ENCODE assay signal across 8 cellular contexts in the genomic region with DNA sequence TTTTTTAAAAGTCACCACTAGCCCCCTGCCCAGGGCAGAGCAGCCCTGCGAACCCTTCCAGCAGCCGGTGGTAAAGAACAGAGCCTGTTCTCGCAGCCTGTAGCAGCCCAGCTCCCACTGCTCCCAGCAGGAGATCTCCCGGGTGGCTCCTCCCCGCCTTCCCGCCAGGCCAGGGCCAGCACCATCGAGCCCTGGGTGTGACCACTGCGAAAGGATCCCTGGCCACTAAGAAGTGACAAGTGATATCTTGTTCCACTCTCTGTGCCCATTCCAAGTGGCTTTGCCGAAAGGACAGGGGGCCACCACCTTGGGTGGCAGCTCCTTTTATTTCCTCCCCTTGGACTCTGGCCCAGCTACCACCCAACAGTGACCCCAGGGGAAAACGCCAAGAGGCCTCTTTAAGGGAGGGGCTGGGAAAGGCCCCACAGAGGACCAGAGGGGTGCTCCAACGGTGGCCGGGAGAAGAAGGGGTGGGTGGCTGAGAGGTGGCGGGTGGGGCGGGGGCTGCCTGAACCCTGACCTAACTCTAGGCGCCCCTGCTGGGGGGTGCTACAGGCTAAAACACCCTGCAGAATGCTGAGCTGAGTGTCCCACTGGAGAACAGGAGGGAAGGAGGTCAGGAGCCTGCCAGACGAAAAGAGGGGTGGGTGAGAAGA. TPM values are rescaled to one million over a fixed set of nuclear protein-coding genes. Genes with fewer than 3 reads are reported as not detected.
A peak's percentile ranks its signal among the peaks of the same experiment; 100 is the strongest.
DNase-seq lines count a peak whose midpoint lies in the region; ATAC-seq, FAIRE-seq and TF ChIP-seq lines count a peak whose summit lies in the region.

No MANE protein-coding gene starts in this region.

- ATAC-seq in Right ventricle myocardium inferior (peak; percentile 29), lung (ENCODE audit: insufficient read depth, low FRiP score) (no peak), HG02981 (IDR thresholded peaks at IDR 0.05; ENCODE audit: unreplicated experiment) (no peak), esophagus mucosa (no peak)

- intact Hi-C loops in Right ventricle myocardium inferior (cut with DNase I) (loop anchor here (5.0 kb wide), 1 partner anchor 41 kb away; no protein-coding TSS in a partner anchor), cardiac septum (cut with DNase I) (loop anchor here (5.0 kb wide), 1 partner anchor 41 kb away; no protein-coding TSS in a partner anchor)

- peaks cover 0 to 6% of the 10 kb centered on the region in 2 donors for H3K36me3 ChIP-seq in lung (ENCODE audit: control insufficient read depth in 2 of 2, insufficient read depth in 2 of 2, low read length in 2 of 2)

- H3K4me1 ChIP-seq in lung (ENCODE audit: control insufficient read depth in 2 of 2, insufficient read depth in 2 of 2, low read length in 2 of 2): peaks cover 0 to 17% of the 10 kb centered on the region in 2 donors

- H3K4me3 ChIP-seq in cardiac fibroblast (replicated peaks in 1 of 2; ENCODE audit: low read depth in 2 of 2, low read length in 2 of 2) (peak overlapping the region; percentile 64 to 69), lung (peak overlapping the region; percentile 73)

- WGBS in lung, 2 donors: 43 to 59% methylated on average over 16 of the region's 16 CpGs

- DNase-seq in Right ventricle myocardium inferior (ENCODE audit: missing footprints): peak; percentile 77
- DNase-seq in cardiac septum (ENCODE audit: low spot score): no peak
- DNase-seq in cardiac fibroblast (ENCODE audit: low read depth in 2 of 2): peak; percentile 33 to 38
- no peak for DNase-seq in lung (ENCODE audit: low spot score)
- peak; percentile 23 for DNase-seq in urothelium cell line (ENCODE audit: low spot score)
- DNase-seq in Kasumi-1 (lab: John Stamatoyannopoulos, UW): no peak

- peak overlapping the region; percentile 85 to 90 for H3K27ac ChIP-seq in lung (ENCODE audit: low read depth in 1 of 2, low read length in 1 of 2)

- FAIRE-seq in urothelium cell line (lab: Jason Lieb, UNC): no peak

- TF ChIP-seq CTCF in cardiac fibroblast (IDR thresholded peaks at IDR 0.05; ENCODE audit: low read depth, low read length) (no peak), lung (IDR thresholded peaks at IDR 0.05; ENCODE audit: control extremely low read depth, extremely low read depth) (no peak)

- no peaks in the 10 kb centered on the region for H3K27me3 ChIP-seq in lung (ENCODE audit: control insufficient read depth, insufficient read depth)

- no peaks in the 10 kb centered on the region for H3K9me3 ChIP-seq in lung (ENCODE audit: control insufficient read depth in 2 of 2, insufficient read depth in 1 of 2, low read length in 1 of 2)

RNA-seq across cellular contexts. Expression of a gene that starts 1.6 kb away (rescaled TPM):
- total RNA-seq in Right ventricle myocardium inferior: 37.0 TPM
- 57.8 TPM for total RNA-seq in cardiac septum
- total RNA-seq in lung: 10 to 100 TPM in 1 of 2 donors, 1 to 10 TPM in 1; 5.9 to 32.7 TPM
- polyA plus RNA-seq in lung: 10 to 100 TPM in 1 of 2 donors, 1 to 10 TPM in 1; 9.1 to 12.0 TPM
- total RNA-seq in esophagus mucosa: 7.0 TPM

RNA-seq across cellular contexts. Expression of a gene that starts 25.2 kb away (rescaled TPM):
- total RNA-seq in Right ventricle myocardium inferior (18.7 TPM), cardiac septum (19.8 TPM), lung (10 to 100 TPM; 13.0 to 47.9 TPM), esophagus mucosa (32.6 TPM)
- polyA plus RNA-seq in lung: 10 to 100 TPM; 18.6 to 35.8 TPM

Comparison
In these comparisons a context has a peak if more than half of its experiments do, and no peak if none do; other contexts are left out.
1. DNase-seq: peak in Right ventricle myocardium inferior (single experiment), cardiac fibroblast (2 of 2) and urothelium cell line (single experiment); none in cardiac septum (single experiment), lung (single experiment) and Kasumi-1 (0 of 2).